9 cellular contexts compared by ENCODE assay signal in genomic region chr1:206243335-206243734, GRCh38. TPM values are rescaled to one million over a fixed set of nuclear protein-coding genes. Genes with fewer than 3 reads are reported as not detected.
DNase-seq lines count a peak whose midpoint lies in the region; ATAC-seq and TF ChIP-seq lines count a peak whose summit lies in the region.
"Not testable (repeated sequence)": the region's sequence is repeated elsewhere in the genome, so short reads cannot be mapped to it uniquely, and the experiment has no call there.
"Had no signal": no experiment of that assay in that cellular context is flagged by ENCODE, and none has a peak within 500 bp of the region (broad histone marks: within the 10 kb centered on the region; RNA-seq: fewer than 3 reads in every experiment).

No MANE protein-coding gene starts in this region.

- peak overlapping the region; percentile 21 for H3K27ac Mint-ChIP-seq in activated T-helper 1 cell treated with anti-CD3 and anti-CD28 coated beads, Interleukin-12 subunit alpha, Interleukin-12 subunit beta, Interleukin-2, Interleukin-4 antibody, amounts not matched to agents 30 ng/mL and 10 ng/mL and 1 ng/mL, durations not matched to agents 14 hours and 24 hours and 36 hours

- not testable (repeated sequence) for H2AFZ ChIP-seq in OCI-LY3 (ENCODE audit: low read depth, low read length)

- H3K27me3 ChIP-seq in OCI-LY3 (ENCODE audit: low read depth, low read length); lower lobe of right lung (ENCODE audit: low read depth); upper lobe of right lung: not testable (repeated sequence)

- not testable (repeated sequence) for H3K9me3 Mint-ChIP-seq in activated T-helper 1 cell treated with anti-CD3 and anti-CD28 coated beads, Interleukin-12 subunit alpha, Interleukin-12 subunit beta, Interleukin-2, Interleukin-4 antibody, amounts not matched to agents 30 ng/mL and 10 ng/mL and 1 ng/mL, durations not matched to agents 14 hours and 24 hours and 36 hours

- H3K4me1 Mint-ChIP-seq in activated T-helper 1 cell treated with anti-CD3 and anti-CD28 coated beads, Interleukin-12 subunit alpha, Interleukin-12 subunit beta, Interleukin-2, Interleukin-4 antibody, amounts not matched to agents 30 ng/mL and 10 ng/mL and 1 ng/mL, durations not matched to agents 14 hours and 24 hours and 36 hours (ENCODE audit: low read depth), result not testable (repeated sequence)

- not testable (repeated sequence) for H3K4me3 Mint-ChIP-seq in activated T-helper 1 cell treated with anti-CD3 and anti-CD28 coated beads, Interleukin-12 subunit alpha, Interleukin-12 subunit beta, Interleukin-2, Interleukin-4 antibody, amounts not matched to agents 30 ng/mL and 10 ng/mL and 1 ng/mL, durations not matched to agents 14 hours and 24 hours and 36 hours

- H3K9ac ChIP-seq in OCI-LY3 (ENCODE audit: low read length), result not testable (repeated sequence)

- H3K36me3 Mint-ChIP-seq in activated T-helper 1 cell treated with anti-CD3 and anti-CD28 coated beads, Interleukin-12 subunit alpha, Interleukin-12 subunit beta, Interleukin-2, Interleukin-4 antibody, amounts not matched to agents 30 ng/mL and 10 ng/mL and 1 ng/mL, durations not matched to agents 14 hours and 24 hours and 36 hours (ENCODE audit: low read depth), result not testable (repeated sequence)

- ATAC-seq in GM18519 (IDR thresholded peaks at IDR 0.05; ENCODE audit: low FRiP score, unreplicated experiment), result peak; percentile 94
- peak; percentile 99 for ATAC-seq in GM21381 (IDR thresholded peaks at IDR 0.05; ENCODE audit: unreplicated experiment)
- peak; percentile 98 for ATAC-seq in HG02884 (IDR thresholded peaks at IDR 0.05; ENCODE audit: unreplicated experiment)
- peak; percentile 99 for ATAC-seq in HG03442 (IDR thresholded peaks at IDR 0.05; ENCODE audit: unreplicated experiment)
- peak; percentile 92 to 95 for ATAC-seq in lower lobe of right lung
- ATAC-seq in upper lobe of right lung, result peak; percentile 90

- DNase-seq in activated T-helper 1 cell treated with anti-CD3 and anti-CD28 coated beads, Interleukin-12 subunit alpha, Interleukin-12 subunit beta, Interleukin-2, Interleukin-4 antibody, amounts not matched to agents 30 ng/mL and 10 ng/mL and 1 ng/mL, durations not matched to agents 14 hours and 24 hours and 36 hours (ENCODE audit: low spot score), result peak; percentile 17
- not testable (repeated sequence) for DNase-seq in lower lobe of right lung, upper lobe of right lung

- not testable (repeated sequence) for H3K79me2 ChIP-seq in OCI-LY3 (ENCODE audit: low read length)

- peak overlapping the region; percentile 49 for H3K4me2 ChIP-seq in OCI-LY3 (ENCODE audit: low read length)

- H3K36me3 ChIP-seq in OCI-LY3 (replicated peaks; ENCODE audit: low read depth, low read length); lower lobe of right lung; upper lobe of right lung: not testable (repeated sequence)

- intact Hi-C loops in activated T-helper 1 cell treated with anti-CD3 and anti-CD28 coated beads, Interleukin-12 subunit alpha, Interleukin-12 subunit beta, Interleukin-2, Interleukin-4 antibody, amounts not matched to agents 30 ng/mL and 10 ng/mL and 1 ng/mL, durations not matched to agents 14 hours and 24 hours and 36 hours (cut with micrococcal nuclease); lower lobe of right lung (cut with DNase I); upper lobe of right lung (cut with DNase I): not testable (repeated sequence)

- not testable (repeated sequence) for H3K9me3 ChIP-seq in OCI-LY3 (ENCODE audit: insufficient read depth, low read length); lower lobe of right lung; upper lobe of right lung

- H3K4me1 ChIP-seq in OCI-LY3 (ENCODE audit: low read length), result peaks cover 18% of the 10 kb centered on the region
- H3K4me1 ChIP-seq in lower lobe of right lung, upper lobe of right lung: not testable (repeated sequence)

- not testable (repeated sequence) for H3K27me3 Mint-ChIP-seq in activated T-helper 1 cell treated with anti-CD3 and anti-CD28 coated beads, Interleukin-12 subunit alpha, Interleukin-12 subunit beta, Interleukin-2, Interleukin-4 antibody, amounts not matched to agents 30 ng/mL and 10 ng/mL and 1 ng/mL, durations not matched to agents 14 hours and 24 hours and 36 hours (ENCODE audit: insufficient read depth)

- not testable (repeated sequence) for H3K4me3 ChIP-seq in OCI-LY3 (ENCODE audit: low read length); lower lobe of right lung; upper lobe of right lung

- TF ChIP-seq CTCF in OCI-LY3 (IDR thresholded peaks at IDR 0.05; ENCODE audit: low read depth, low read length); lower lobe of right lung (IDR thresholded peaks at IDR 0.05); upper lobe of right lung (IDR thresholded peaks at IDR 0.05): not testable (repeated sequence)

- H3K27ac ChIP-seq in OCI-LY3 (ENCODE audit: low read length) (peak overlapping the region; percentile 55), lower lobe of right lung (peak overlapping the region; percentile 49)
- not testable (repeated sequence) for H3K27ac ChIP-seq in upper lobe of right lung

- H4K20me1 ChIP-seq in OCI-LY3 (ENCODE audit: insufficient read depth, low read length), result not testable (repeated sequence)

RNA-seq across cellular contexts. Expression of gene SRGAP2, which starts 40.0 kb away (rescaled TPM):
- 122 and 129 TPM in 2 replicates for total RNA-seq in activated T-helper 1 cell treated with anti-CD3 and anti-CD28 coated beads, Interleukin-12 subunit alpha, Interleukin-12 subunit beta, Interleukin-2, Interleukin-4 antibody, amounts not matched to agents 30 ng/mL and 10 ng/mL and 1 ng/mL, durations not matched to agents 14 hours and 24 hours and 36 hours
- 70.2 TPM for total RNA-seq in lower lobe of right lung
- 77.1 TPM for total RNA-seq in upper lobe of right lung

RNA-seq across cellular contexts. Expression of gene FAM72A, which starts 40.7 kb away (rescaled TPM):
- total RNA-seq in activated T-helper 1 cell treated with anti-CD3 and anti-CD28 coated beads, Interleukin-12 subunit alpha, Interleukin-12 subunit beta, Interleukin-2, Interleukin-4 antibody, amounts not matched to agents 30 ng/mL and 10 ng/mL and 1 ng/mL, durations not matched to agents 14 hours and 24 hours and 36 hours, result 32.3 and 34.0 TPM in 2 replicates
- total RNA-seq in lower lobe of right lung, result 5.2 TPM
- 4.4 TPM for total RNA-seq in upper lobe of right lung
- total RNA-seq: CD8-positive, alpha-beta T cell had no signal
